ENCODE assay signal across 8 cellular contexts in the genomic region with DNA sequence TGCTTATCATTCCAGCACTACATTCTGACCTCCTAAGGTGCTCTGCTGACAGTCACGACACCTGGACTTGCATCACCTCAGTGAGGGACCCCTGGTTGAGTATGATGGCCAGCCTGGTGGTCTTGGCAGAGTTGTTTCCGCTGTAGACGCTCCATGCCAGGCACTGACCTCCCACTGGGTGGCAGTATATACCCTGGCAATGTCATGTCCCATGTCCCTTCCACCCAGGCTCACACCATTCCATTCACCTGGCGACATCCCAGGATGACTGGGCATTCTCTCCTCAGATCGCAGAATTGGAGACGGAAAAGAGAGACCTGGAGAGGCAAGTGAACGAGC. TPM values are rescaled to one million over a fixed set of nuclear protein-coding genes. Genes with fewer than 3 reads are reported as not detected.
DNase-seq lines count a peak whose midpoint lies in the region; ATAC-seq and TF ChIP-seq lines count a peak whose summit lies in the region.

No MANE protein-coding gene starts in this region.

- H3K9me3 ChIP-seq in body of pancreas: no peaks in the 10 kb centered on the region
- no peaks in the 10 kb centered on the region for H3K9me3 ChIP-seq in naive thymus-derived CD4-positive, alpha-beta T cell (ENCODE audit: control insufficient read depth in 2 of 3, low read length in 3 of 3)

- WGBS in body of pancreas, 2 donors: 90 to 91% methylated on average over 6 to 7 of the region's 7 CpGs

- H3K27me3 ChIP-seq in body of pancreas: no peaks in the 10 kb centered on the region
- no peaks in the 10 kb centered on the region for H3K27me3 ChIP-seq in naive thymus-derived CD4-positive, alpha-beta T cell (ENCODE audit: control insufficient read depth in 2 of 2, insufficient read depth in 2 of 2, low read length in 2 of 2)

- H3K4me1 ChIP-seq in body of pancreas: peaks cover 9% of the 10 kb centered on the region
- H3K4me1 ChIP-seq in naive thymus-derived CD4-positive, alpha-beta T cell (ENCODE audit: control insufficient read depth in 2 of 2, insufficient read depth in 2 of 2, low read length in 2 of 2): no peaks in the 10 kb centered on the region

- intact Hi-C loops in body of pancreas (cut with DNase I): no loop called here
- intact Hi-C loops in naive thymus-derived CD4-positive, alpha-beta T cell (cut with micrococcal nuclease): loop anchor here (1.0 kb wide), 1 partner anchor 121 kb away; no protein-coding TSS in a partner anchor
- intact Hi-C loops in head of caudate nucleus (cut with DNase I): no loop called here

- no peak overlapping the region for H3K27ac ChIP-seq in body of pancreas
- H3K27ac ChIP-seq in naive thymus-derived CD4-positive, alpha-beta T cell (ENCODE audit: low read depth, low read length): no peak overlapping the region

- TF ChIP-seq CTCF in GM12873 (IDR thresholded peaks at IDR 0.05; ENCODE audit: insufficient read depth, low read depth, low read length, missing control alignments) (peak; percentile 82), body of pancreas (IDR thresholded peaks at IDR 0.05) (peak in 4 of 7 experiments; percentile 12 to 26 (median 21))

- H3K36me3 ChIP-seq in body of pancreas (replicated peaks in 1 of 2; ENCODE audit: insufficient read depth in 1 of 2, low read depth in 2 of 2): peaks cover 7% of the 10 kb centered on the region in 2 donors
- peaks cover 6 to 24% (median 12%) of the 10 kb centered on the region in 3 experiments for H3K36me3 ChIP-seq in naive thymus-derived CD4-positive, alpha-beta T cell (ENCODE audit: control insufficient read depth in 2 of 3, insufficient read depth in 3 of 3, low read length in 3 of 3)

- POLR2A ChIA-PET in naive thymus-derived CD4-positive, alpha-beta T cell (lab: Charles Lee): no interaction called here

- H3K36me3 Mint-ChIP-seq in naive thymus-derived CD4-positive, alpha-beta T cell: peaks cover 2 to 14% (median 4%) of the 10 kb centered on the region in 5 donors

- peaks cover 0 to 6% (median 0%) of the 10 kb centered on the region in 5 donors for H3K27me3 Mint-ChIP-seq in naive thymus-derived CD4-positive, alpha-beta T cell

- peaks cover 0 to 2% (median 0%) of the 10 kb centered on the region in 7 donors for H3K4me1 Mint-ChIP-seq in naive thymus-derived CD4-positive, alpha-beta T cell

- CTCF ChIA-PET in naive thymus-derived CD4-positive, alpha-beta T cell (lab: Charles Lee): interaction anchor here (1.6 kb wide), 1 partner anchor 121 kb away, joined by 6 read pairs; no protein-coding TSS in a partner anchor

- no peak overlapping the region for H3K4me3 Mint-ChIP-seq in naive thymus-derived CD4-positive, alpha-beta T cell

- peak; percentile 47 for DNase-seq in 8988T
- peak; percentile 35 for DNase-seq in RPMI7951 (ENCODE audit: low read depth)
- DNase-seq in body of pancreas: no peak
- peak in 5 of 9 donors; percentile 11 to 33 (median 17) for DNase-seq in naive thymus-derived CD4-positive, alpha-beta T cell
- DNase-seq in DMS153 treated with DMSO at 0.1 percent for 48 hours (lab: John Stamatoyannopoulos, UW; ENCODE audit: unreplicated experiment): no peak
- no peak for DNase-seq in head of caudate nucleus
- no peak for DNase-seq in amygdala (lab: John Stamatoyannopoulos, UW)

- no peaks in the 10 kb centered on the region for H3K9me3 Mint-ChIP-seq in naive thymus-derived CD4-positive, alpha-beta T cell

- H3K27ac Mint-ChIP-seq in naive thymus-derived CD4-positive, alpha-beta T cell: peak overlapping the region in 6 of 9 donors; percentile 12 to 60 (median 50)

- H3K4me3 ChIP-seq in body of pancreas: no peak overlapping the region
- no peak overlapping the region for H3K4me3 ChIP-seq in naive thymus-derived CD4-positive, alpha-beta T cell (ENCODE audit: low read length)

- ATAC-seq in body of pancreas: no peak
- peak; percentile 57 for ATAC-seq in naive thymus-derived CD4-positive, alpha-beta T cell

- no peak for TF ChIP-seq POLR2A in body of pancreas (IDR thresholded peaks at IDR 0.05)

RNA-seq across cellular contexts. Expression of gene DNALI1, which starts 5.0 kb away (rescaled TPM):
- total RNA-seq in RPMI7951 (2014; rRNA removed; shearing (Covaris generic)): 5.7 and 5.9 TPM in 2 replicates
- 10 to 100 TPM; 16.5 to 19.5 TPM for total RNA-seq in body of pancreas
- under 1 TPM in 3 of 5 experiments, not detected in 2; 0.11 to 0.50 (median 0.24) TPM for total RNA-seq in naive thymus-derived CD4-positive, alpha-beta T cell
- polyA plus RNA-seq in naive thymus-derived CD4-positive, alpha-beta T cell: not detected

RNA-seq across cellular contexts. Expression of gene SNIP1, which starts 7.7 kb away (rescaled TPM):
- total RNA-seq in RPMI7951 (2014; rRNA removed; shearing (Covaris generic)): 12.9 and 19.2 TPM in 2 replicates
- total RNA-seq in body of pancreas: 10 to 100 TPM in 1 of 2 donors, 1 to 10 TPM in 1; 7.0 to 33.9 TPM
- total RNA-seq in naive thymus-derived CD4-positive, alpha-beta T cell: 10 to 100 TPM; 27.8 to 53.6 (median 36.7) TPM
- 1 to 10 TPM; 5.2 to 5.5 TPM for polyA plus RNA-seq in naive thymus-derived CD4-positive, alpha-beta T cell

RNA-seq across cellular contexts. Expression of gene GNL2, which starts 34.0 kb away (rescaled TPM):
- total RNA-seq in RPMI7951 (2014; rRNA removed; shearing (Covaris generic)): 61.0 and 76.7 TPM in 2 replicates
- 10 to 100 TPM; 22.8 to 33.0 TPM for total RNA-seq in body of pancreas
- total RNA-seq in naive thymus-derived CD4-positive, alpha-beta T cell: 10 to 100 TPM; 33.3 to 60.9 (median 56.0) TPM
- polyA plus RNA-seq in naive thymus-derived CD4-positive, alpha-beta T cell: 10 to 100 TPM; 41.7 to 66.7 TPM

RNA-seq across cellular contexts. Expression of gene MEAF6, which starts 47.2 kb away (rescaled TPM):
- 85.5 and 91.0 TPM in 2 replicates for total RNA-seq in RPMI7951 (2014; rRNA removed; shearing (Covaris generic))
- 10 to 100 TPM; 36.3 to 43.5 TPM for total RNA-seq in body of pancreas
- total RNA-seq in naive thymus-derived CD4-positive, alpha-beta T cell: 10 to 100 TPM; 45.0 to 89.5 (median 57.7) TPM
- 100 to 1,000 TPM; 117 to 138 TPM for polyA plus RNA-seq in naive thymus-derived CD4-positive, alpha-beta T cell

Comparison
In these comparisons a context has a peak if more than half of its experiments do, and no peak if none do; other contexts are left out.
1. DNase-seq: peak in 8988T (single experiment), RPMI7951 (single experiment) and naive thymus-derived CD4-positive, alpha-beta T cell (5 of 9); none in body of pancreas (0 of 4), DMS153 treated with DMSO at 0.1 percent for 48 hours (single experiment), head of caudate nucleus (0 of 42) and amygdala (0 of 56).
2. intact Hi-C loops: an anchor here in naive thymus-derived CD4-positive, alpha-beta T cell (1.0 kb wide); none called in body of pancreas and head of caudate nucleus.